ENCODE assay signal across 17 cellular contexts in the genomic region with DNA sequence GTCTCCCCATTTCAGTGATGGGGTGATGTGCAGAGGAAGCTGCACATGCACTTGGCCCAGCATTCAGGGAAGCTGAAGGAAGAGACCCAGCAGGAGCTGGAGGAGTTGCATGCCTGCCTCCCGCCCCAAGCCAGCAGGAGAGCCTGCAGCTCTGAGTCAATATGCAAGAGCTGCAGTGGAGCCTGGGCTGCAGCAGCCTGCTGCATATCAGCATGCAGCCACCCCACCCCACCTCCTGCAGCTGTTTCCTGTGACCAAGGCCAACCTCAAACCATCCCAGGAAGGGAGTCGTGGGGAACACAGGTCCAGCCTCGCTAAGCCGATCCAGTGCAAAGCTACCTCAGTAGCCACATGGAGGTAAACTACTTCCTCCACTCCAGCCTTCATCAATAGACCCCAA. TPM values are rescaled to one million over a fixed set of nuclear protein-coding genes. Genes with fewer than 3 reads are reported as not detected.
DNase-seq lines count a peak whose midpoint lies in the region; ATAC-seq and TF ChIP-seq lines count a peak whose summit lies in the region.
"Had no signal": no experiment of that assay in that cellular context is flagged by ENCODE, and none has a peak within 500 bp of the region (broad histone marks: within the 10 kb centered on the region; RNA-seq: fewer than 3 reads in every experiment).

No MANE protein-coding gene starts in this region.

- no peak overlapping the region for H3K4ac ChIP-seq in IMR-90 (ENCODE audit: low read depth, low read length)

- H3K4me1 ChIP-seq in Caco-2, result no peaks in the 10 kb centered on the region
- peaks cover 2% of the 10 kb centered on the region; the same call in 1 of the 2 replicates for H3K4me1 ChIP-seq in IMR-90 (ENCODE audit: control insufficient read depth, insufficient read depth, low read length)
- peaks cover 9% of the 10 kb centered on the region for H3K4me1 ChIP-seq in parathyroid adenoma

- H3K79me2 ChIP-seq in parathyroid adenoma, result no peaks in the 10 kb centered on the region

- H3K27me3 ChIP-seq in Caco-2 (replicated peaks; ENCODE audit: control insufficient read depth, insufficient read depth, low read length), result no peaks in the 10 kb centered on the region
- no peaks in the 10 kb centered on the region for H3K27me3 ChIP-seq in IMR-90 (ENCODE audit: control insufficient read depth, insufficient read depth, low read length)
- H3K27me3 ChIP-seq in dorsolateral prefrontal cortex, result no peaks in the 10 kb centered on the region
- H3K27me3 ChIP-seq in parathyroid adenoma (ENCODE audit: control insufficient read depth, insufficient read depth, low read length), result no peaks in the 10 kb centered on the region

- H4K5ac ChIP-seq in IMR-90 (ENCODE audit: low read depth, low read length), result no peak overlapping the region

- no peak overlapping the region for H3K9ac ChIP-seq in IMR-90 (ENCODE audit: low read depth, low read length)
- H3K9ac ChIP-seq in parathyroid adenoma, result no peak overlapping the region
- H3K9ac ChIP-seq: KMS-11 had no signal

- H3K36me3 ChIP-seq in Caco-2 (ENCODE audit: control insufficient read depth, insufficient read depth, low read length) (peaks cover 2% of the 10 kb centered on the region), IMR-90 (ENCODE audit: control insufficient read depth, insufficient read depth, low read length) (peaks cover 25% of the 10 kb centered on the region), parathyroid adenoma (ENCODE audit: control insufficient read depth, insufficient read depth, low read length) (no peaks in the 10 kb centered on the region)

- no peak for DNase-seq in Caco-2
- no peak for DNase-seq in IMR-90
- DNase-seq in dorsolateral prefrontal cortex, result no peak
- DNase-seq in activated naive CD4-positive, alpha-beta T cell (lab: John Stamatoyannopoulos, UW), result no peak
- no peak for DNase-seq in stimulated activated CD4-positive, alpha-beta T cell treated with anti-CD3 and anti-CD28 coated beads, Interleukin-2, amount 100 ng/mL, for 48 hours
- DNase-seq: ACHN, DMS79 treated with DMSO at 0.1 percent for 48 hours, MV-4-11, NCI-H1417 treated with DMSO at 0.1 percent for 48 hours, NCI-H1930, NCI-H345, NCI-H524 treated with DMSO at 0.1 percent for 48 hours had no signal

- peak overlapping the region; percentile 33 for H2AK9ac ChIP-seq in IMR-90 (replicated peaks; ENCODE audit: low read depth, low read length, poor library complexity)

- no peak overlapping the region for H3K4me2 ChIP-seq in IMR-90 (ENCODE audit: low read depth, low read length)
- no peak overlapping the region for H3K4me2 ChIP-seq in parathyroid adenoma (ENCODE audit: low read length)
- H3K4me2 ChIP-seq: KMS-11 had no signal

- H3K56ac ChIP-seq in IMR-90 (ENCODE audit: extremely low read depth, insufficient read depth, low read length), result no peak overlapping the region

- no peaks in the 10 kb centered on the region for H3K9me1 ChIP-seq in IMR-90 (ENCODE audit: insufficient read depth, low read length)

- BruUV-seq in Caco-2 (replicated peaks; lab: Mats Ljungman, UMichigan), result no TSS peak
- no TSS peak for BruUV-seq in IMR-90 (replicated peaks; lab: Mats Ljungman, UMichigan)

- no peak overlapping the region for H4K8ac ChIP-seq in IMR-90 (ENCODE audit: low read depth in 2 of 2, low read length in 2 of 2)

- no peak overlapping the region for H3K23ac ChIP-seq in IMR-90 (ENCODE audit: low read depth, low read length)

- no peak overlapping the region for H3K14ac ChIP-seq in IMR-90 (replicated peaks; ENCODE audit: low read depth, low read length)

- H3K18ac ChIP-seq in IMR-90 (ENCODE audit: low read depth, low read length), result no peak overlapping the region

- in situ Hi-C loops in IMR-90 (cut with MboI; ENCODE audit: low sequenced_read_pairs), result no loop called here

- H3K9me3 ChIP-seq in Caco-2 (no peaks in the 10 kb centered on the region), IMR-90 (ENCODE audit: control insufficient read depth, insufficient read depth, low read length) (no peaks in the 10 kb centered on the region), parathyroid adenoma (ENCODE audit: control insufficient read depth, low read length) (no peaks in the 10 kb centered on the region)

- H2BK20ac ChIP-seq in IMR-90 (ENCODE audit: low read depth, low read length), result no peak overlapping the region

- no peak overlapping the region for H2AFZ ChIP-seq in IMR-90 (replicated peaks; ENCODE audit: low read length, poor library complexity)
- no peak overlapping the region for H2AFZ ChIP-seq in parathyroid adenoma

- ATAC-seq in IMR-90 (ENCODE audit: low read depth) (no peak), HG03108 (IDR thresholded peaks at IDR 0.05; ENCODE audit: unreplicated experiment) (no peak), HG02852 (IDR thresholded peaks at IDR 0.05; ENCODE audit: unreplicated experiment) (no peak)

- TF ChIP-seq RAD21 in IMR-90 (IDR thresholded peaks at IDR 0.05; ENCODE audit: low read length), result no peak

- H2AK5ac ChIP-seq in IMR-90 (ENCODE audit: low read depth, low read length), result no peak overlapping the region

- no peak overlapping the region for H2BK120ac ChIP-seq in IMR-90 (ENCODE audit: low read depth, low read length)

- H2BK15ac ChIP-seq in IMR-90 (ENCODE audit: low read depth, low read length), result no peak overlapping the region

- POLR2A ChIA-PET in Caco-2 (lab: Charles Lee) (no interaction called here), IMR-90 (lab: Charles Lee; ENCODE audit: unreplicated experiment) (no interaction called here)

- H3K4me3 Mint-ChIP-seq in Caco-2 (ENCODE audit: unreplicated experiment), result no peak overlapping the region

- H3K27ac ChIP-seq in IMR-90 (ENCODE audit: insufficient read depth, low read length) (no peak overlapping the region), dorsolateral prefrontal cortex (peak overlapping the region in 42 of 59 donors; percentile 3 to 85 (median 70)), parathyroid adenoma (peak overlapping the region; percentile 32)
- H3K27ac ChIP-seq: C4-2B, KMS-11 had no signal

- intact Hi-C loops in Caco-2 (cut with micrococcal nuclease; ENCODE audit: unreplicated experiment) (no loop called here), IMR-90 (cut with micrococcal nuclease) (no loop called here), dorsolateral prefrontal cortex (cut with DNase I) (loop anchor here in 1 of 2 donors (5.0 kb wide), 1 partner anchor 77 kb away; no protein-coding TSS in a partner anchor)

- H3K27ac Mint-ChIP-seq in Caco-2 (ENCODE audit: unreplicated experiment), result peak overlapping the region; percentile 17

- dilution Hi-C loops in IMR-90 (cut with HindIII; ENCODE audit: low sequenced_read_pairs, unreplicated experiment), result no loop called here

- H4K20me1 ChIP-seq in IMR-90 (ENCODE audit: insufficient read depth, low read length), result no peaks in the 10 kb centered on the region; the same call in 1 of the 2 replicates

- no peak overlapping the region for H3K4me3 ChIP-seq in Caco-2 (ENCODE audit: low read depth, low read length)
- no peak overlapping the region for H3K4me3 ChIP-seq in IMR-90 (ENCODE audit: insufficient read depth, low read depth, low read length)
- H3K4me3 ChIP-seq in dorsolateral prefrontal cortex, result no peak overlapping the region
- no peak overlapping the region for H3K4me3 ChIP-seq in parathyroid adenoma (ENCODE audit: low read depth, low read length)

- CTCF ChIA-PET in Caco-2 (lab: Charles Lee), result no interaction called here
- CTCF ChIA-PET in IMR-90 (lab: Yijun Ruan, JAX), result no interaction called here

- no peaks in the 10 kb centered on the region for H3K27me3 Mint-ChIP-seq in Caco-2 (ENCODE audit: insufficient read depth, unreplicated experiment)

- no peak overlapping the region for H2BK5ac ChIP-seq in IMR-90 (ENCODE audit: low read depth, low read length, poor library complexity, severe bottlenecking)

- H3K79me1 ChIP-seq in IMR-90 (ENCODE audit: low read depth in 1 of 2, low read length in 2 of 2), result no peaks in the 10 kb centered on the region

- H3K36me3 Mint-ChIP-seq in Caco-2 (ENCODE audit: insufficient read depth, unreplicated experiment), result peaks cover 35% of the 10 kb centered on the region

- TF ChIP-seq CTCF in Caco-2 (IDR thresholded peaks at IDR 0.05; ENCODE audit: insufficient read depth in 1 of 2, low read depth in 1 of 2, low read length in 1 of 2, severe bottlenecking in 1 of 2, unreplicated experiment in 1 of 2) (no peak), IMR-90 (conservative IDR thresholded peaks at IDR 0.05; ENCODE audit: low read depth, low read length) (no peak), dorsolateral prefrontal cortex (IDR thresholded peaks at IDR 0.05 in 54 of 56, conservative IDR thresholded peaks at IDR 0.05 in 2 of 56; ENCODE audit: low read depth in 1 of 56, partially characterized antibody in 56 of 56) (no peak), parathyroid adenoma (IDR thresholded peaks at IDR 0.05) (no peak)

- peaks cover 8% of the 10 kb centered on the region for H3K4me1 Mint-ChIP-seq in Caco-2 (ENCODE audit: low read depth, unreplicated experiment)

- WGBS in IMR-90 (ENCODE audit: extremely low coverage in 2 of 2, insufficient read length in 1 of 2), 2 experiments, result no CpG with 5 or more reads among the region's 4 CpGs

- H4K91ac ChIP-seq in IMR-90 (ENCODE audit: insufficient read depth, low read depth, low read length), result no peak overlapping the region

- TF ChIP-seq POLR2A in IMR-90 (IDR thresholded peaks at IDR 0.05; ENCODE audit: low read depth, low read length), result no peak

- no peaks in the 10 kb centered on the region for H3K9me3 Mint-ChIP-seq in Caco-2 (ENCODE audit: unreplicated experiment)

TF ChIP-seq in IMR-90, 13 proteins besides CTCF, POLR2A, EP300 and RAD21 (continues in another document):
- TF ChIP-seq CHD1 (IDR thresholded peaks at IDR 0.05; ENCODE audit: low read depth, low read length) (no peak), MAFK (IDR thresholded peaks at IDR 0.05; ENCODE audit: low read depth, low read length) (no peak), NFE2L2 (IDR thresholded peaks at IDR 0.05; ENCODE audit: low read depth, low read length) (no peak)

RNA-seq across cellular contexts. Expression of gene AGT, which starts 18.9 kb away (rescaled TPM):
- total RNA-seq in Caco-2 (2022), result 38.6 and 41.9 TPM in 2 replicates
- under 0.01 and 0.18 TPM in 2 replicates for total RNA-seq in IMR-90 (2012; rRNA removed)
- 0.34 and 0.39 TPM in 2 replicates for polyA plus RNA-seq in IMR-90 (2012; rRNA removed)
- polyA plus RNA-seq in IMR-90 (2012; cell fraction: cytosol; rRNA removed), result 0.59 and 0.64 TPM in 2 replicates
- polyA plus RNA-seq in IMR-90 (2012; cell fraction: nucleus; rRNA removed; ENCODE audit: low replicate concordance), result 0.41 and 0.46 TPM in 2 replicates
- total RNA-seq in dorsolateral prefrontal cortex, result 100 to 1,000 TPM in 114 of 120 experiments, 10 to 100 TPM in 6; 75.7 to 327 (median 176) TPM

RNA-seq across cellular contexts. Expression of gene CAPN9, which starts 52.2 kb away (rescaled TPM):
- total RNA-seq in Caco-2 (2022), result 0.28 and 0.39 TPM in 2 replicates
- total RNA-seq in IMR-90 (2012; rRNA removed), result not detected in 2 replicates
- polyA plus RNA-seq in IMR-90 (2012; rRNA removed), result not detected in 2 replicates
- not detected in 2 replicates for polyA plus RNA-seq in IMR-90 (2012; cell fraction: cytosol; rRNA removed)
- not detected in 2 replicates for polyA plus RNA-seq in IMR-90 (2012; cell fraction: nucleus; rRNA removed; ENCODE audit: low replicate concordance)
- total RNA-seq in dorsolateral prefrontal cortex, result 1 to 10 TPM in 71 of 120 experiments, under 1 TPM in 43, not detected in 6; 0.22 to 5.4 (median 1.3) TPM

RNA-seq across cellular contexts. Expression of gene COG2, which starts 52.7 kb away (rescaled TPM):
- total RNA-seq in Caco-2 (2022), result 46.9 and 47.9 TPM in 2 replicates
- 16.7 and 17.8 TPM in 2 replicates for total RNA-seq in IMR-90 (2012; rRNA removed)
- polyA plus RNA-seq in IMR-90 (2012; rRNA removed), result 9.0 and 9.1 TPM in 2 replicates
- polyA plus RNA-seq in IMR-90 (2012; cell fraction: cytosol; rRNA removed), result 2.3 and 3.3 TPM in 2 replicates
- 5.1 and 21.7 TPM in 2 replicates for polyA plus RNA-seq in IMR-90 (2012; cell fraction: nucleus; rRNA removed; ENCODE audit: low replicate concordance)
- total RNA-seq in dorsolateral prefrontal cortex, result 10 to 100 TPM; 23.2 to 41.1 (median 30.6) TPM

Comparison
In these comparisons a context has a peak if more than half of its experiments do, and no peak if none do; other contexts are left out.
1. RNA of gene AGT, which starts 18.9 kb away (total RNA-seq): 75.7 to 327 TPM in dorsolateral prefrontal cortex and 38.6 to 41.9 TPM in Caco-2; under 0.01 to 0.18 TPM in IMR-90; every median in the first group is over 10 times any median in the second.